8 cellular contexts compared by ENCODE assay signal in the genomic region with DNA sequence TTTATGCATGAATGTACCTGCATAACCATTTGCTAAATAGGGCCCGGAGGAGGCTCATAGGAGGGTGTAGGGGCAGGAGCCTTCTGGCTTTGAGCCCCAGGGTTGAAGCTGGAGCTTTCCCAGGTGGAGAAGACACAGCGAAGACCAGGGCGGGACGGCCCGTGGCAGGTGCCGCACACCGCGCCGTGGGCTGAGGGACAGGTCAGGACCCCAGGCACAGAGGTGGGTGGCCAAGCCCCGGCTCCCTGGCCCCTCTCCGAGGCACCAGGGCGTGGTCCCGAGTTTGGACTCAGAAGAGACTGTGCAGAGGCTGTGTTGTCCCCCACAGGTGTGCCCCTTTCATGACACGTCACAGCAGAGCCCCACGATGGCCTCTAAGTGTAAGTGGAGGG. TPM values are rescaled to one million over a fixed set of nuclear protein-coding genes. Genes with fewer than 3 reads are reported as not detected.
DNase-seq lines count a peak whose midpoint lies in the region; ATAC-seq, FAIRE-seq and TF ChIP-seq lines count a peak whose summit lies in the region.

No MANE protein-coding gene starts in this region.

- H3K23ac ChIP-seq in H1 (ENCODE audit: insufficient read length) = no peak overlapping the region

- H4K91ac ChIP-seq in H1 (replicated peaks; ENCODE audit: insufficient read length, low read length) = peak overlapping the region; percentile 31

- CTCF ChIA-PET in H1 (lab: Charles Lee; ENCODE audit: partially characterized antibody) = interaction anchor here (0.7 to 4.4 kb wide), 32 partner anchors 8 to 284 kb away, joined by 3 to 28 read pairs (median 4); no protein-coding TSS in a partner anchor

- peak; percentile 19 for ATAC-seq in GM18909 (IDR thresholded peaks at IDR 0.05; ENCODE audit: poor library complexity, unreplicated experiment)
- peak; percentile 23 for ATAC-seq in HG03439 (IDR thresholded peaks at IDR 0.05; ENCODE audit: unreplicated experiment)
- ATAC-seq in GM21360 (IDR thresholded peaks at IDR 0.05; ENCODE audit: unreplicated experiment) = no peak
- ATAC-seq in GM19351 (IDR thresholded peaks at IDR 0.05; ENCODE audit: unreplicated experiment) = no peak

- H4K5ac ChIP-seq in H1 (ENCODE audit: insufficient read length, low read depth, low read length) = no peak overlapping the region

- H3K4me1 ChIP-seq in H1 (replicated peaks in 1 of 4; ENCODE audit: control insufficient read depth in 3 of 4, insufficient read depth in 4 of 4, low read length in 3 of 4) (peaks cover 0 to 12% (median 9%) of the 10 kb centered on the region in 4 experiments; a peak in 6 of 7 replicates), sigmoid colon (peaks cover 0 to 20% (median 19%) of the 10 kb centered on the region in 4 donors)

- no peak overlapping the region for H3K14ac ChIP-seq in H1 (ENCODE audit: insufficient read length)

- no peak overlapping the region for H3K9ac ChIP-seq in H1 (replicated peaks in 1 of 4; ENCODE audit: extremely low read depth in 1 of 4, low read depth in 3 of 4, low read length in 3 of 4)

- TF ChIP-seq EP300 in H1 (IDR thresholded peaks at IDR 0.05; ENCODE audit: borderline replicate concordance in 1 of 2, low read depth in 2 of 2, low read length in 2 of 2) (no peak), sigmoid colon (IDR thresholded peaks at IDR 0.05) (no peak)

- TF ChIP-seq RAD21 in H1 (IDR thresholded peaks at IDR 0.05 in 1 of 2, conservative IDR thresholded peaks at IDR 0.05 in 1 of 2; ENCODE audit: low read depth in 2 of 2, low read length in 2 of 2) = no peak

- H3K9me3 ChIP-seq in H1 (ENCODE audit: insufficient read depth in 2 of 2, low read depth in 1 of 2, low read length in 1 of 2) (no peaks in the 10 kb centered on the region), sigmoid colon (no peaks in the 10 kb centered on the region)

- DNase-seq in H1 (ENCODE audit: low read depth in 1 of 2, low spot score in 2 of 2) = no peak
- DNase-seq in sigmoid colon = no peak
- DNase-seq in NCI-H2196 (lab: John Stamatoyannopoulos, UW; ENCODE audit: unreplicated experiment) = no peak
- no peak for DNase-seq in hippocampal formation (lab: John Stamatoyannopoulos, UW)

- peaks cover 0 to 2% (median 0%) of the 10 kb centered on the region in 4 experiments; a peak in 2 of 7 replicates for H3K27me3 ChIP-seq in H1 (replicated peaks in 1 of 4; ENCODE audit: control insufficient read depth in 3 of 4, extremely low read depth in 1 of 4, insufficient read depth in 3 of 4, low read length in 3 of 4)
- H3K27me3 ChIP-seq in sigmoid colon = no peaks in the 10 kb centered on the region

- no peak overlapping the region; the same call in 1 of the 2 replicates for H2BK15ac ChIP-seq in H1 (ENCODE audit: low read length)

- no peaks in the 10 kb centered on the region for H3K23me2 ChIP-seq in H1 (ENCODE audit: low read depth, low read length)

- FAIRE-seq in H1 (lab: Jason Lieb, UNC) = no peak

- intact Hi-C loops in sigmoid colon (cut with DNase I) = loop anchor here (1.0 to 10.0 kb wide), 4 partner anchors 57 to 331 kb away; a partner anchor contains a TSS

- no peak overlapping the region for H2BK20ac ChIP-seq in H1 (ENCODE audit: low read length)

- H3K18ac ChIP-seq in H1 (ENCODE audit: extremely low read depth, low read length) = no peak overlapping the region; the same call in 1 of the 2 replicates

- no peaks in the 10 kb centered on the region for H3K36me3 ChIP-seq in H1 (ENCODE audit: control insufficient read depth in 2 of 4, insufficient read depth in 4 of 4, low read length in 3 of 4)
- no peaks in the 10 kb centered on the region for H3K36me3 ChIP-seq in sigmoid colon

- 79% methylated on average over 15 of the region's 15 CpGs; no CpG with 5 or more reads in 1 of the 2 experiments for WGBS in H1 (ENCODE audit: extremely low coverage in 1 of 2, insufficient coverage in 1 of 2, insufficient read length in 1 of 2, insufficient replicate concordance in 2 of 2, low coverage in 1 of 2, low lambda C conversion rate in 2 of 2, missing lambda C conversion rate in 1 of 2), 2 experiments
- WGBS in sigmoid colon, 2 donors = 43 to 59% methylated on average over 15 of the region's 15 CpGs

- no peak overlapping the region for H2BK120ac ChIP-seq in H1 (replicated peaks; ENCODE audit: low read depth, low read length)

- H3K4me3 ChIP-seq in H1 (ENCODE audit: extremely low read depth in 1 of 4, insufficient read depth in 2 of 4, low read depth in 3 of 4, low read length in 4 of 4) = peak overlapping the region in 1 of 4 experiments; percentile 42; a peak in 2 of 8 replicates
- peak overlapping the region in 3 of 4 donors; percentile 3 to 30 (median 12) for H3K4me3 ChIP-seq in sigmoid colon

- no peak overlapping the region for H3K4ac ChIP-seq in H1 (replicated peaks; ENCODE audit: insufficient read length, low read depth, low read length)

- 0 out of 2 replicates have a peak overlapping the region, but pooled peaks have one; percentile 84 for H2BK12ac ChIP-seq in H1 (ENCODE audit: low read depth, low read length)

- H3K79me2 ChIP-seq in H1 (ENCODE audit: control insufficient read depth in 1 of 2, insufficient read depth in 2 of 2, low read length in 2 of 2) = no peaks in the 10 kb centered on the region

- H4K8ac ChIP-seq in H1 (ENCODE audit: extremely low read depth, insufficient read depth, low read length) = peak overlapping the region; percentile 59; the same call in 1 of the 2 replicates

- no peak overlapping the region for H2BK5ac ChIP-seq in H1 (ENCODE audit: low read depth, low read length)

- no peak for TF ChIP-seq CTCF in H1 (IDR thresholded peaks at IDR 0.05; ENCODE audit: control extremely low read depth in 1 of 3, insufficient read depth in 1 of 3, low read depth in 1 of 3, low read length in 3 of 3)
- TF ChIP-seq CTCF in sigmoid colon (IDR thresholded peaks at IDR 0.05) = no peak

- POLR2A ChIA-PET in H1 (lab: Charles Lee; ENCODE audit: partially characterized antibody) = interaction anchor here (0.8 kb wide), 1 partner anchor 65 kb away, joined by 4 read pairs; no protein-coding TSS in a partner anchor

- no peak overlapping the region for H2AFZ ChIP-seq in H1 (ENCODE audit: low read length)

- H3K56ac ChIP-seq in H1 (replicated peaks; ENCODE audit: insufficient read length, low read depth, low read length) = no peak overlapping the region

- H3K4me2 ChIP-seq in H1 (ENCODE audit: insufficient read depth in 1 of 2, low read depth in 2 of 2, low read length in 2 of 2) = peak overlapping the region in 1 of 2 experiments; percentile 60; a peak in 3 of 4 replicates

- H3K79me1 ChIP-seq in H1 (ENCODE audit: low read depth, low read length) = no peaks in the 10 kb centered on the region

- no peak for TF ChIP-seq POLR2A in H1 (IDR thresholded peaks at IDR 0.05; ENCODE audit: control extremely low read depth in 1 of 2, low read depth in 2 of 2, low read length in 2 of 2)
- no peak for TF ChIP-seq POLR2A in sigmoid colon (IDR thresholded peaks at IDR 0.05)

- peaks cover 0 to 1% of the 10 kb centered on the region in 2 experiments for H4K20me1 ChIP-seq in H1 (replicated peaks in 1 of 2; ENCODE audit: control insufficient read depth in 1 of 2, insufficient read depth in 2 of 2, low read length in 2 of 2)

- 0 out of 2 replicates have a peak overlapping the region, but pooled peaks have one; percentile 26 for H2AK5ac ChIP-seq in H1 (ENCODE audit: low read depth, low read length)

- no peak overlapping the region for H3K27ac ChIP-seq in H1 (ENCODE audit: low read depth, low read length)
- H3K27ac ChIP-seq in sigmoid colon = no peak overlapping the region

TF ChIP-seq in H1, 55 proteins besides CTCF, POLR2A, EP300 and RAD21 (continues in another document):
- TF ChIP-seq BCL11A (IDR thresholded peaks at IDR 0.05; ENCODE audit: low read depth in 2 of 2, low read length in 2 of 2) = no peak
- TF ChIP-seq POU5F1 (IDR thresholded peaks at IDR 0.05; ENCODE audit: low read depth, low read length) = no peak
- no peak for TF ChIP-seq POLR2AphosphoS5 (IDR thresholded peaks at IDR 0.05; ENCODE audit: low read depth, low read length)
- TF ChIP-seq HDAC2 (IDR thresholded peaks at IDR 0.05; ENCODE audit: borderline replicate concordance in 1 of 2, low read depth in 2 of 2, low read length in 2 of 2) = no peak
- TF ChIP-seq FOSL1 (IDR thresholded peaks at IDR 0.05; ENCODE audit: insufficient read depth, low read depth, low read length) = no peak
- no peak for TF ChIP-seq SRF (IDR thresholded peaks at IDR 0.05; ENCODE audit: low read depth, low read length)
- no peak for TF ChIP-seq SIN3A (conservative IDR thresholded peaks at IDR 0.05 in 1 of 2, IDR thresholded peaks at IDR 0.05 in 1 of 2; ENCODE audit: low read depth in 1 of 2, low read length in 2 of 2)
- TF ChIP-seq, protein P1, sequence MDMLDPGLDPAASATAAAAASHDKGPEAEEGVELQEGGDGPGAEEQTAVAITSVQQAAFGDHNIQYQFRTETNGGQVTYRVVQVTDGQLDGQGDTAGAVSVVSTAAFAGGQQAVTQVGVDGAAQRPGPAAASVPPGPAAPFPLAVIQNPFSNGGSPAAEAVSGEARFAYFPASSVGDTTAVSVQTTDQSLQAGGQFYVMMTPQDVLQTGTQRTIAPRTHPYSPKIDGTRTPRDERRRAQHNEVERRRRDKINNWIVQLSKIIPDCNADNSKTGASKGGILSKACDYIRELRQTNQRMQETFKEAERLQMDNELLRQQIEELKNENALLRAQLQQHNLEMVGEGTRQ (IDR thresholded peaks at IDR 0.05; ENCODE audit: low read length) = no peak

RNA-seq across cellular contexts. Expression of a gene that starts 56.5 kb away (rescaled TPM):
- 10.8 and 11.0 TPM in 2 replicates for total RNA-seq in H1 (2021; fragmentation: NEBNext Ultra II Directional; extraction: Animal tissue kit (Norgen Biotek cat#: 25700))
- polyA plus RNA-seq in H1 (2011; rRNA removed) (5.3 and 9.4 TPM in 2 replicates), sigmoid colon (10 to 100 TPM; 27.0 to 50.8 (median 28.2) TPM)
- 7.2 TPM for polyA plus RNA-seq in H1 (2011; cell fraction: cytosol; rRNA removed)
- 17.0 TPM for polyA plus RNA-seq in H1 (2011; cell fraction: nucleus; rRNA removed)
- polyA plus RNA-seq in H1 (2012, experiment 1 of 2) = 4.8 to 8.4 TPM (median 8.0 TPM) in 4 replicates
- polyA plus RNA-seq in H1 (2012, experiment 2 of 2) = 6.0 TPM
- polyA plus RNA-seq in H1 (2013, experiment 1 of 2) = 6.0 TPM
- 5.5 TPM for polyA plus RNA-seq in H1 (2013, experiment 2 of 2)
- polyA minus RNA-seq in H1 (2011; rRNA and poly(A)+ RNA removed) = 1.2 and 1.4 TPM in 2 replicates
- polyA minus RNA-seq in H1 (2011; cell fraction: cytosol; rRNA and poly(A)+ RNA removed) = 5.2 TPM
- 7.0 TPM for polyA minus RNA-seq in H1 (2011; cell fraction: nucleus; rRNA and poly(A)+ RNA removed)
- total RNA-seq in sigmoid colon = 10 to 100 TPM in 1 of 4 donors, 1 to 10 TPM in 3; 7.7 to 10.2 (median 9.3) TPM

Comparison
In these comparisons a context has a peak if more than half of its experiments do, and no peak if none do; other contexts are left out.
1. ATAC-seq: peak in GM18909 (single experiment) and HG03439 (single experiment); none in GM21360 (single experiment) and GM19351 (single experiment).